In the genomic region with DNA sequence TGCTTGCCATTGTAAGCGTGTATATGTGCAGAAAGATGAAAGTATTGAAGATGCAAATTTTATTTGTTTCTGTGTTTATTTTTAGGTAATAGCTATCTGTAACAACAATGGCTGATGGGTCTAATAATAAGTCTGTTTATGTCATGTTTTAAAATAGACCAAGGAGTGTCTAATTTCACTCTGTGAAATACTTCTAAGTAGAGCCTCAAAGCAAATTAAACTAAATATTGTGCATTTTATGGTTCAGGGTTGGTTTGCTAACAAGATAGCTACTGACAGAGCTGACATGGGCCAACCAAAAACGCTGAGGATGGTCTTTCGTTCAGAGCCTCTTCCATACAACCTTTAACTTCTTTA, we compare ENCODE assay signal across 24 cellular contexts.
"Had no signal": no experiment of that assay in that cellular context is flagged by ENCODE, and none has a peak within 500 bp of the region (broad histone marks: within the 10 kb centered on the region; RNA-seq: fewer than 3 reads in every experiment).

No MANE protein-coding gene starts in this region.

- H3K4me1 ChIP-seq: lower lobe of right lung had no signal

- H3K9me3 ChIP-seq: lower lobe of right lung, neutrophil, ovary, thoracic aorta had no signal

- H3K27me3 ChIP-seq: heart right ventricle, neutrophil, ovary had no signal

- DNase-seq: activated CD4-positive, alpha-beta memory T cell treated with anti-CD3 and anti-CD28 coated beads for 36 hours; activated CD4-positive, alpha-beta T cell treated with anti-CD3 and anti-CD28 coated beads for 48 hours; activated CD8-positive, alpha-beta memory T cell treated with anti-CD3 and anti-CD28 coated beads, Interleukin-2, amount 50 U/mL, for 4 hours; activated effector memory CD4-positive, alpha-beta T cell treated with anti-CD3 and anti-CD28 coated beads, Interleukin-2, amount 50 U/mL, for 16 hours; activated naive CD4-positive, alpha-beta T cell treated with anti-CD3 and anti-CD28 coated beads, Interleukin-2, amount 10 ng/mL, durations not matched to agents 7 days and 5 days; activated naive CD8-positive, alpha-beta T cell treated with anti-CD3 and anti-CD28 coated beads, Interleukin-2, amount 10 ng/mL, durations not matched to agents 7 days and 5 days; activated T-cell treated with anti-CD3 and anti-CD28 coated beads, Interleukin-2, amount 50 U/mL, for 1 hour; amniotic stem cell; effector memory CD8-positive, alpha-beta T cell; erythroblast; heart right ventricle; lower lobe of right lung; mesenchymal stem cell; nephron progenitor cell; ovary; retina; stimulated activated CD4-positive, alpha-beta T cell treated with anti-CD3 and anti-CD28 coated beads, Interleukin-2, amount 100 ng/mL, for 48 hours; stimulated activated naive CD8-positive, alpha-beta T cell treated with anti-CD3 and anti-CD28 coated beads, Interleukin-15, Interleukin-2, amounts not matched to agents 100 U/mL and 50 U/mL, for 24 hours; T-helper 9 cell; trophoblast cell had no signal

- H3K27ac ChIP-seq: heart right ventricle, lower lobe of right lung, neutrophil, ovary, thoracic aorta, VCaP had no signal

- H3K4me3 ChIP-seq: heart right ventricle, lower lobe of right lung, ovary, thoracic aorta had no signal

- H3K36me3 ChIP-seq: heart right ventricle, lower lobe of right lung, neutrophil, ovary, thoracic aorta had no signal

- ATAC-seq: effector memory CD8-positive, alpha-beta T cell; heart right ventricle; left lobe of liver; lower lobe of right lung; stimulated activated naive CD8-positive, alpha-beta T cell treated with anti-CD3 and anti-CD28 coated beads, Interleukin-15, Interleukin-2, amounts not matched to agents 100 U/mL and 50 U/mL, for 24 hours had no signal
